Comparison of ENCODE assay signal across 16 cellular contexts in genomic region chr4:13765535-13765934, GRCh38.
A peak's percentile ranks its signal among the peaks of the same experiment; 100 is the strongest.
DNase-seq lines count a peak whose midpoint lies in the region; TF ChIP-seq lines count a peak whose summit lies in the region.
"Had no signal": no experiment of that assay in that cellular context is flagged by ENCODE, and none has a peak within 500 bp of the region (broad histone marks: within the 10 kb centered on the region; RNA-seq: fewer than 3 reads in every experiment).

No MANE protein-coding gene starts in this region.

- no peaks in the 10 kb centered on the region for H3K9me3 ChIP-seq in A673 (ENCODE audit: low read depth, low read length, poor library complexity, severe bottlenecking)
- no peaks in the 10 kb centered on the region for H3K9me3 ChIP-seq in adrenal gland (replicated peaks in 1 of 3)
- H3K9me3 ChIP-seq: Caco-2, Peyer's patch had no signal

- TF ChIP-seq CTCF in A673 (conservative IDR thresholded peaks at IDR 0.05; ENCODE audit: low read depth, low read length): no peak
- TF ChIP-seq CTCF in adrenal gland (IDR thresholded peaks at IDR 0.05): no peak

- H3K27me3 ChIP-seq in A673 (replicated peaks; ENCODE audit: insufficient read depth, low read depth, low read length, poor library complexity) (no peaks in the 10 kb centered on the region), adrenal gland (no peaks in the 10 kb centered on the region)
- H3K27me3 ChIP-seq: Peyer's patch had no signal

- H3K27ac ChIP-seq in A673 (ENCODE audit: low read depth, low read length, poor library complexity, severe bottlenecking) (no peak overlapping the region), adrenal gland (no peak overlapping the region)
- H3K27ac ChIP-seq: Peyer's patch had no signal

- no peaks in the 10 kb centered on the region for H3K36me3 ChIP-seq in A673 (ENCODE audit: insufficient read depth, low read length, poor library complexity, severe bottlenecking)
- no peaks in the 10 kb centered on the region for H3K36me3 ChIP-seq in adrenal gland (replicated peaks in 1 of 2)
- H3K36me3 ChIP-seq: Peyer's patch had no signal

- CTCF ChIA-PET in A673 (lab: Charles Lee): no interaction called here

- H3K4me3 ChIP-seq in A673 (ENCODE audit: low read depth, low read length, poor library complexity, severe bottlenecking): no peak overlapping the region
- no peak overlapping the region for H3K4me3 ChIP-seq in adrenal gland
- H3K4me3 ChIP-seq: Peyer's patch had no signal

- BruUV-seq in A673 (replicated peaks; lab: Mats Ljungman, UMichigan): no TSS peak

- DNase-seq in A673 (ENCODE audit: low spot score) (peak; percentile 6), LHCN-M2 (ENCODE audit: low read depth) (peak; percentile 27), dermis blood vessel endothelial cell (peak; percentile 23), glomerular endothelial cell (ENCODE audit: extremely low read depth, low read depth, low spot score) (peak; percentile 14), NCI-H1694 treated with DMSO at 0.1 percent for 48 hours (lab: John Stamatoyannopoulos, UW) (no peak), superior temporal gyrus (ENCODE audit: extremely low spot score) (no peak), nucleus accumbens (lab: John Stamatoyannopoulos, UW) (no peak), adrenal gland (no peak)
- DNase-seq: Caco-2; CD4-positive, CD25-positive, alpha-beta regulatory T cell; DMS153; HFFc6; NCI-H2029 treated with DMSO at 0.1 percent for 48 hours; NCI-H510A treated with DMSO at 0.1 percent for 48 hours; Peyer's patch; Right ventricle myocardium superior had no signal

- WGBS in adrenal gland, 4 donors: 52 to 64% (median 61%) methylated on average over 4 of the region's 4 CpGs

- POLR2A ChIA-PET in A673 (lab: Charles Lee; ENCODE audit: low non-redundant PET): no interaction called here

- H3K4me1 ChIP-seq in A673 (ENCODE audit: insufficient read depth, low read length, poor library complexity, severe bottlenecking) (no peaks in the 10 kb centered on the region), adrenal gland (replicated peaks in 1 of 2) (no peaks in the 10 kb centered on the region)
- H3K4me1 ChIP-seq: Caco-2, Peyer's patch had no signal

- intact Hi-C loops in A673 (cut with micrococcal nuclease; ENCODE audit: unreplicated experiment) (no loop called here), adrenal gland (cut with DNase I) (no loop called here)

- no peak for TF ChIP-seq POLR2A in adrenal gland (IDR thresholded peaks at IDR 0.05)

Comparison
In these comparisons a context has a peak if more than half of its experiments do, and no peak if none do; other contexts are left out.
1. DNase-seq: peak in A673 (single experiment), LHCN-M2 (single experiment), dermis blood vessel endothelial cell (single experiment) and glomerular endothelial cell (single experiment); none in NCI-H1694 treated with DMSO at 0.1 percent for 48 hours (single experiment), superior temporal gyrus (single experiment), nucleus accumbens (0 of 56) and adrenal gland (0 of 7).